Comparison of ENCODE assay signal across 17 cellular contexts in genomic region chr10:63221950-63222349, GRCh38.
DNase-seq lines count a peak whose midpoint lies in the region; ATAC-seq and TF ChIP-seq lines count a peak whose summit lies in the region.
"Had no signal": no experiment of that assay in that cellular context is flagged by ENCODE, and none has a peak within 500 bp of the region (broad histone marks: within the 10 kb centered on the region; RNA-seq: fewer than 3 reads in every experiment).

No MANE protein-coding gene starts in this region.

- no peak for TF ChIP-seq CTCF in CD4-positive, alpha-beta T cell (IDR thresholded peaks at IDR 0.05)

- peaks cover 86% of the 10 kb centered on the region for H3K4me1 Mint-ChIP-seq in CD4-positive, alpha-beta T cell (ENCODE audit: low read depth)
- peaks cover 56% of the 10 kb centered on the region for H3K4me1 Mint-ChIP-seq in T-helper 2 cell treated with Interferon-gamma antibody and Interleukin-4, amounts not matched to agents 5 μg/mL and 100 μg/mL, for 36 hours (ENCODE audit: low read depth)
- peaks cover 41 to 65% of the 10 kb centered on the region in 2 donors for H3K4me1 Mint-ChIP-seq in effector memory CD8-positive, alpha-beta T cell (ENCODE audit: low read depth in 2 of 2)

- H3K4me1 ChIP-seq in GM23248 (ENCODE audit: insufficient read depth) = peaks cover 7% of the 10 kb centered on the region; the same call in 1 of the 2 replicates
- H3K4me1 ChIP-seq: parathyroid adenoma had no signal

- H3K4me2 ChIP-seq in GM23248 (ENCODE audit: unreplicated experiment) = no peak overlapping the region

- H3K27me3 ChIP-seq in CD4-positive, alpha-beta T cell (ENCODE audit: control insufficient read depth, insufficient read depth, low read length) = no peaks in the 10 kb centered on the region
- no peaks in the 10 kb centered on the region for H3K27me3 ChIP-seq in GM23248 (replicated peaks; ENCODE audit: insufficient read depth)
- H3K27me3 ChIP-seq: gastroesophageal sphincter, MG63 had no signal

- no peak overlapping the region for H3K27ac ChIP-seq in CD4-positive, alpha-beta T cell (ENCODE audit: low read depth, low read length)
- H3K27ac ChIP-seq in GM23248 = no peak overlapping the region
- H3K27ac ChIP-seq: gastroesophageal sphincter, parathyroid adenoma, VCaP had no signal

- peaks cover 12% of the 10 kb centered on the region for H3K36me3 Mint-ChIP-seq in CD4-positive, alpha-beta T cell (ENCODE audit: low read depth)
- peaks cover 16% of the 10 kb centered on the region for H3K36me3 Mint-ChIP-seq in T-helper 2 cell treated with Interferon-gamma antibody and Interleukin-4, amounts not matched to agents 5 μg/mL and 100 μg/mL, for 36 hours (ENCODE audit: low read depth)
- peaks cover 33% of the 10 kb centered on the region for H3K36me3 Mint-ChIP-seq in effector memory CD8-positive, alpha-beta T cell (ENCODE audit: insufficient read depth)

- no peaks in the 10 kb centered on the region for H3K9me3 Mint-ChIP-seq in CD4-positive, alpha-beta T cell
- H3K9me3 Mint-ChIP-seq in T-helper 2 cell treated with Interferon-gamma antibody and Interleukin-4, amounts not matched to agents 5 μg/mL and 100 μg/mL, for 36 hours = no peaks in the 10 kb centered on the region
- H3K9me3 Mint-ChIP-seq in effector memory CD8-positive, alpha-beta T cell = no peaks in the 10 kb centered on the region

- POLR2A ChIA-PET in CD4-positive, alpha-beta T cell (lab: Charles Lee) = interaction anchor here (0.7 kb wide), 1 partner anchor 82 kb away, joined by 3 read pairs; no protein-coding TSS in a partner anchor

- H3K4me3 Mint-ChIP-seq in CD4-positive, alpha-beta T cell = peak overlapping the region; percentile 58
- H3K4me3 Mint-ChIP-seq in T-helper 2 cell treated with Interferon-gamma antibody and Interleukin-4, amounts not matched to agents 5 μg/mL and 100 μg/mL, for 36 hours = no peak overlapping the region
- peak overlapping the region; percentile 6 to 43 for H3K4me3 Mint-ChIP-seq in effector memory CD8-positive, alpha-beta T cell

- no peak overlapping the region for H3K9ac ChIP-seq in GM23248
- H3K9ac ChIP-seq: parathyroid adenoma had no signal

- no peaks in the 10 kb centered on the region for H3K9me3 ChIP-seq in CD4-positive, alpha-beta T cell (ENCODE audit: control insufficient read depth, low read length)
- no peaks in the 10 kb centered on the region for H3K9me3 ChIP-seq in GM23248 (ENCODE audit: low read depth)
- H3K9me3 ChIP-seq: gastroesophageal sphincter, HAP-1, MG63 had no signal

- in situ Hi-C loops in GM23248 (cut with MboI) = loop anchor here (25.0 kb wide), 1 partner anchor 390 kb away; no protein-coding TSS in a partner anchor

- no peak for ATAC-seq in CD4-positive, alpha-beta T cell (ENCODE audit: poor library complexity)
- peak; percentile 57 for ATAC-seq in GM18502 (IDR thresholded peaks at IDR 0.05; ENCODE audit: poor library complexity, unreplicated experiment)
- peak; percentile 15 for ATAC-seq in effector memory CD8-positive, alpha-beta T cell (replicated peaks)
- ATAC-seq in HG02571 (IDR thresholded peaks at IDR 0.05; ENCODE audit: unreplicated experiment) = no peak
- ATAC-seq in GM18861 (IDR thresholded peaks at IDR 0.05; ENCODE audit: unreplicated experiment) = no peak
- ATAC-seq: gastroesophageal sphincter had no signal

- H4K20me1 ChIP-seq in GM23248 (ENCODE audit: insufficient read depth) = peaks cover 2% of the 10 kb centered on the region; the same call in 1 of the 2 replicates

- no peak for DNase-seq in CD4-positive, alpha-beta T cell
- no peak for DNase-seq in T-helper 2 cell treated with Interferon-gamma antibody and Interleukin-4, amounts not matched to agents 5 μg/mL and 100 μg/mL, for 36 hours (ENCODE audit: low spot score)
- no peak for DNase-seq in effector memory CD8-positive, alpha-beta T cell
- DNase-seq in GM23248 = no peak
- DNase-seq: AML-193; MG63; NCI-H187 treated with DMSO at 0.1 percent for 48 hours; NCI-H510A treated with DMSO at 0.1 percent for 48 hours; Right ventricle myocardium superior; stimulated activated CD4-positive, alpha-beta T cell treated with anti-CD3 and anti-CD28 coated beads, Interleukin-1b, Interleukin-23, amount 100 ng/mL, for 48 hours had no signal

- H3K9me2 ChIP-seq in GM23248 (ENCODE audit: insufficient read depth) = no peaks in the 10 kb centered on the region

- intact Hi-C loops in CD4-positive, alpha-beta T cell (cut with DNase I, micrococcal nuclease) = loop anchor here in 1 of 2 experiments (5.0 kb wide), 1 partner anchor 40 kb away; no protein-coding TSS in a partner anchor

- H3F3A ChIP-seq in GM23248 (ENCODE audit: insufficient read depth) = no peaks in the 10 kb centered on the region

- H3K79me2 ChIP-seq in GM23248 (ENCODE audit: insufficient read depth) = peaks cover 99% of the 10 kb centered on the region

- CTCF ChIA-PET in CD4-positive, alpha-beta T cell (lab: Charles Lee) = interaction anchor here (1.5 kb wide), 1 partner anchor 407 kb away, joined by 3 read pairs; no protein-coding TSS in a partner anchor

- H2AFZ ChIP-seq in GM23248 = no peak overlapping the region
- H2AFZ ChIP-seq: parathyroid adenoma had no signal

- peak overlapping the region; percentile 34 for H3K27ac Mint-ChIP-seq in CD4-positive, alpha-beta T cell
- H3K27ac Mint-ChIP-seq in T-helper 2 cell treated with Interferon-gamma antibody and Interleukin-4, amounts not matched to agents 5 μg/mL and 100 μg/mL, for 36 hours = peak overlapping the region; percentile 72
- H3K27ac Mint-ChIP-seq in effector memory CD8-positive, alpha-beta T cell = peak overlapping the region; percentile 55 to 91

- 97% methylated on average over 4 of the region's 4 CpGs for WGBS in GM23248 (ENCODE audit: low coverage in 1 of 2, low lambda C conversion rate in 2 of 2, missing lambda C conversion rate in 2 of 2), 2 experiments

- no peaks in the 10 kb centered on the region for H3K27me3 Mint-ChIP-seq in CD4-positive, alpha-beta T cell
- no peaks in the 10 kb centered on the region for H3K27me3 Mint-ChIP-seq in T-helper 2 cell treated with Interferon-gamma antibody and Interleukin-4, amounts not matched to agents 5 μg/mL and 100 μg/mL, for 36 hours (ENCODE audit: low read depth)
- no peaks in the 10 kb centered on the region for H3K27me3 Mint-ChIP-seq in effector memory CD8-positive, alpha-beta T cell

- H3K36me3 ChIP-seq in GM23248 (ENCODE audit: low read depth) = 0 out of 2 replicates have a peak, but pooled peaks cover 5% of the 10 kb centered on the region
- H3K36me3 ChIP-seq: gastroesophageal sphincter, HAP-1, MG63 had no signal

- H3K4me3 ChIP-seq in GM23248 = no peak overlapping the region
- H3K4me3 ChIP-seq: gastroesophageal sphincter, HAP-1, MG63 had no signal

Comparison
In these comparisons a context has a peak if more than half of its experiments do, and no peak if none do; other contexts are left out.
1. ATAC-seq: peak in GM18502 (single experiment) and effector memory CD8-positive, alpha-beta T cell (single experiment); none in CD4-positive, alpha-beta T cell (single experiment), HG02571 (single experiment) and GM18861 (single experiment).
2. Peak in every context shown above with its lines, with median percentiles within 50 percentile points of each other: H3K27ac Mint-ChIP-seq.